In genomic region chr2:222796413-222797103, GRCh38 we compare ENCODE assay signal across 1 cellular context.
A peak's percentile ranks its signal among the peaks of the same experiment; 100 is the strongest.
TF ChIP-seq lines count a peak whose summit lies in the region.

No MANE protein-coding gene starts in this region.

TF ChIP-seq in HepG2, 621 proteins besides CTCF, POLR2A, EP300 and RAD21 (continued from another document and continues in another):
- TF ChIP-seq AKNA (CRISPR knock-in tag; IDR thresholded peaks at IDR 0.05; ENCODE audit: borderline replicate concordance) (no peak), ZNF253 (CRISPR knock-in tag; IDR thresholded peaks at IDR 0.05; ENCODE audit: borderline replicate concordance) (peak; percentile 75; the same call in 1 of the 2 replicates), ZNF224 (CRISPR knock-in tag; IDR thresholded peaks at IDR 0.05) (0 out of 2 replicates have a peak, but pooled peaks have one; percentile 51), NR1H2 (CRISPR knock-in tag; IDR thresholded peaks at IDR 0.05; ENCODE audit: borderline replicate concordance, low read depth) (peak; percentile 90; the same call in 1 of the 2 replicates), ZNF274 (CRISPR knock-in tag; IDR thresholded peaks at IDR 0.05) (peak; percentile 50; the same call in 1 of the 2 replicates), ISL2 (CRISPR knock-in tag; IDR thresholded peaks at IDR 0.05) (peak; percentile 99), NR2F6 (IDR thresholded peaks at IDR 0.05) (peak; percentile 90), NR2F6 (CRISPR knock-in tag; IDR thresholded peaks at IDR 0.05) (peak; percentile 87), ATRX (CRISPR knock-in tag; IDR thresholded peaks at IDR 0.05; ENCODE audit: borderline replicate concordance) (no peak), MAZ (IDR thresholded peaks at IDR 0.05; ENCODE audit: borderline replicate concordance, low read depth, low read length) (peak; percentile 92; the same call in 1 of the 2 replicates), MAZ (CRISPR knock-in tag; IDR thresholded peaks at IDR 0.05; ENCODE audit: low read depth) (peak; percentile 64; the same call in 1 of the 2 replicates), ZNF709 (CRISPR knock-in tag; IDR thresholded peaks at IDR 0.05) (no peak; the same call in 1 of the 2 replicates), ZNF430 (CRISPR knock-in tag; IDR thresholded peaks at IDR 0.05) (peak; percentile 94), TGIF2 (CRISPR knock-in tag; IDR thresholded peaks at IDR 0.05) (peak; percentile 98), SALL2 (CRISPR knock-in tag; IDR thresholded peaks at IDR 0.05) (no peak; the same call in 1 of the 2 replicates), ZC3H13 (CRISPR knock-in tag; IDR thresholded peaks at IDR 0.05) (no peak), ZSCAN12 (CRISPR knock-in tag; IDR thresholded peaks at IDR 0.05) (no peak), PRMT3 (CRISPR knock-in tag; IDR thresholded peaks at IDR 0.05; ENCODE audit: borderline replicate concordance, low read depth) (no peak; the same call in 1 of the 2 replicates), MAFK (conservative IDR thresholded peaks at IDR 0.05 in 1 of 2, IDR thresholded peaks at IDR 0.05 in 1 of 2; ENCODE audit: low read length in 2 of 2) (peak; percentile 24 to 26; a peak in 2 of 4 replicates), ZNF572 (CRISPR knock-in tag; IDR thresholded peaks at IDR 0.05) (no peak), ZC3H4 (CRISPR knock-in tag; IDR thresholded peaks at IDR 0.05; ENCODE audit: borderline replicate concordance) (no peak), TBL1XR1 (IDR thresholded peaks at IDR 0.05; ENCODE audit: borderline replicate concordance, low read length, partially characterized antibody) (peak; percentile 98), ZNF773 (CRISPR knock-in tag; IDR thresholded peaks at IDR 0.05; ENCODE audit: borderline replicate concordance) (no peak), KAT2B (IDR thresholded peaks at IDR 0.05; ENCODE audit: borderline replicate concordance, low read depth, low read length) (peak; percentile 19; the same call in 1 of the 2 replicates), ZNF335 (CRISPR knock-in tag; IDR thresholded peaks at IDR 0.05) (peak; percentile 44; the same call in 1 of the 2 replicates), ARID4A (CRISPR knock-in tag; IDR thresholded peaks at IDR 0.05; ENCODE audit: borderline replicate concordance) (peak; percentile 89), JDP2 (CRISPR knock-in tag; IDR thresholded peaks at IDR 0.05; ENCODE audit: borderline replicate concordance) (no peak; the same call in 1 of the 2 replicates)
- TF ChIP-seq, protein P1, sequence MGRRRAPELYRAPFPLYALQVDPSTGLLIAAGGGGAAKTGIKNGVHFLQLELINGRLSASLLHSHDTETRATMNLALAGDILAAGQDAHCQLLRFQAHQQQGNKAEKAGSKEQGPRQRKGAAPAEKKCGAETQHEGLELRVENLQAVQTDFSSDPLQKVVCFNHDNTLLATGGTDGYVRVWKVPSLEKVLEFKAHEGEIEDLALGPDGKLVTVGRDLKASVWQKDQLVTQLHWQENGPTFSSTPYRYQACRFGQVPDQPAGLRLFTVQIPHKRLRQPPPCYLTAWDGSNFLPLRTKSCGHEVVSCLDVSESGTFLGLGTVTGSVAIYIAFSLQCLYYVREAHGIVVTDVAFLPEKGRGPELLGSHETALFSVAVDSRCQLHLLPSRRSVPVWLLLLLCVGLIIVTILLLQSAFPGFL (CRISPR knock-in tag; IDR thresholded peaks at IDR 0.05), result no peak
- TF ChIP-seq, protein P2, sequence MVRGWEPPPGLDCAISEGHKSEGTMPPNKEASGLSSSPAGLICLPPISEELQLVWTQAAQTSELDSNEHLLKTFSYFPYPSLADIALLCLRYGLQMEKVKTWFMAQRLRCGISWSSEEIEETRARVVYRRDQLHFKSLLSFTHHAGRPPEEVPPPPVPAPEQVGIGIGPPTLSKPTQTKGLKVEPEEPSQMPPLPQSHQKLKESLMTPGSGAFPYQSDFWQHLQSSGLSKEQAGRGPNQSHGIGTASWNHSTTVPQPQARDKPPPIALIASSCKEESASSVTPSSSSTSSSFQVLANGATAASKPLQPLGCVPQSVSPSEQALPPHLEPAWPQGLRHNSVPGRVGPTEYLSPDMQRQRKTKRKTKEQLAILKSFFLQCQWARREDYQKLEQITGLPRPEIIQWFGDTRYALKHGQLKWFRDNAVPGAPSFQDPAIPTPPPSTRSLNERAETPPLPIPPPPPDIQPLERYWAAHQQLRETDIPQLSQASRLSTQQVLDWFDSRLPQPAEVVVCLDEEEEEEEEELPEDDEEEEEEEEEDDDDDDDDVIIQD (CRISPR knock-in tag; IDR thresholded peaks at IDR 0.05; ENCODE audit: low read depth), result peak; percentile 93
- TF ChIP-seq, protein P3, sequence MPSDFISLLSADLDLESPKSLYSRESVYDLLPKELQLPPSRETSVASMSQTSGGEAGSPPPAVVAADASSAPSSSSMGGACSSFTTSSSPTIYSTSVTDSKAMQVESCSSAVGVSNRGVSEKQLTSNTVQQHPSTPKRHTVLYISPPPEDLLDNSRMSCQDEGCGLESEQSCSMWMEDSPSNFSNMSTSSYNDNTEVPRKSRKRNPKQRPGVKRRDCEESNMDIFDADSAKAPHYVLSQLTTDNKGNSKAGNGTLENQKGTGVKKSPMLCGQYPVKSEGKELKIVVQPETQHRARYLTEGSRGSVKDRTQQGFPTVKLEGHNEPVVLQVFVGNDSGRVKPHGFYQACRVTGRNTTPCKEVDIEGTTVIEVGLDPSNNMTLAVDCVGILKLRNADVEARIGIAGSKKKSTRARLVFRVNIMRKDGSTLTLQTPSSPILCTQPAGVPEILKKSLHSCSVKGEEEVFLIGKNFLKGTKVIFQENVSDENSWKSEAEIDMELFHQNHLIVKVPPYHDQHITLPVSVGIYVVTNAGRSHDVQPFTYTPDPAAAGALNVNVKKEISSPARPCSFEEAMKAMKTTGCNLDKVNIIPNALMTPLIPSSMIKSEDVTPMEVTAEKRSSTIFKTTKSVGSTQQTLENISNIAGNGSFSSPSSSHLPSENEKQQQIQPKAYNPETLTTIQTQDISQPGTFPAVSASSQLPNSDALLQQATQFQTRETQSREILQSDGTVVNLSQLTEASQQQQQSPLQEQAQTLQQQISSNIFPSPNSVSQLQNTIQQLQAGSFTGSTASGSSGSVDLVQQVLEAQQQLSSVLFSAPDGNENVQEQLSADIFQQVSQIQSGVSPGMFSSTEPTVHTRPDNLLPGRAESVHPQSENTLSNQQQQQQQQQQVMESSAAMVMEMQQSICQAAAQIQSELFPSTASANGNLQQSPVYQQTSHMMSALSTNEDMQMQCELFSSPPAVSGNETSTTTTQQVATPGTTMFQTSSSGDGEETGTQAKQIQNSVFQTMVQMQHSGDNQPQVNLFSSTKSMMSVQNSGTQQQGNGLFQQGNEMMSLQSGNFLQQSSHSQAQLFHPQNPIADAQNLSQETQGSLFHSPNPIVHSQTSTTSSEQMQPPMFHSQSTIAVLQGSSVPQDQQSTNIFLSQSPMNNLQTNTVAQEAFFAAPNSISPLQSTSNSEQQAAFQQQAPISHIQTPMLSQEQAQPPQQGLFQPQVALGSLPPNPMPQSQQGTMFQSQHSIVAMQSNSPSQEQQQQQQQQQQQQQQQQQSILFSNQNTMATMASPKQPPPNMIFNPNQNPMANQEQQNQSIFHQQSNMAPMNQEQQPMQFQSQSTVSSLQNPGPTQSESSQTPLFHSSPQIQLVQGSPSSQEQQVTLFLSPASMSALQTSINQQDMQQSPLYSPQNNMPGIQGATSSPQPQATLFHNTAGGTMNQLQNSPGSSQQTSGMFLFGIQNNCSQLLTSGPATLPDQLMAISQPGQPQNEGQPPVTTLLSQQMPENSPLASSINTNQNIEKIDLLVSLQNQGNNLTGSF (CRISPR knock-in tag; IDR thresholded peaks at IDR 0.05), result no peak
- TF ChIP-seq, protein P4, sequence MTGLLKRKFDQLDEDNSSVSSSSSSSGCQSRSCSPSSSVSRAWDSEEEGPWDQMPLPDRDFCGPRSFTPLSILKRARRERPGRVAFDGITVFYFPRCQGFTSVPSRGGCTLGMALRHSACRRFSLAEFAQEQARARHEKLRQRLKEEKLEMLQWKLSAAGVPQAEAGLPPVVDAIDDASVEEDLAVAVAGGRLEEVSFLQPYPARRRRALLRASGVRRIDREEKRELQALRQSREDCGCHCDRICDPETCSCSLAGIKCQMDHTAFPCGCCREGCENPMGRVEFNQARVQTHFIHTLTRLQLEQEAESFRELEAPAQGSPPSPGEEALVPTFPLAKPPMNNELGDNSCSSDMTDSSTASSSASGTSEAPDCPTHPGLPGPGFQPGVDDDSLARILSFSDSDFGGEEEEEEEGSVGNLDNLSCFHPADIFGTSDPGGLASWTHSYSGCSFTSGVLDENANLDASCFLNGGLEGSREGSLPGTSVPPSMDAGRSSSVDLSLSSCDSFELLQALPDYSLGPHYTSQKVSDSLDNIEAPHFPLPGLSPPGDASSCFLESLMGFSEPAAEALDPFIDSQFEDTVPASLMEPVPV (CRISPR knock-in tag; IDR thresholded peaks at IDR 0.05), result peak; percentile 38; the same call in 1 of the 2 replicates
- TF ChIP-seq, protein P5, sequence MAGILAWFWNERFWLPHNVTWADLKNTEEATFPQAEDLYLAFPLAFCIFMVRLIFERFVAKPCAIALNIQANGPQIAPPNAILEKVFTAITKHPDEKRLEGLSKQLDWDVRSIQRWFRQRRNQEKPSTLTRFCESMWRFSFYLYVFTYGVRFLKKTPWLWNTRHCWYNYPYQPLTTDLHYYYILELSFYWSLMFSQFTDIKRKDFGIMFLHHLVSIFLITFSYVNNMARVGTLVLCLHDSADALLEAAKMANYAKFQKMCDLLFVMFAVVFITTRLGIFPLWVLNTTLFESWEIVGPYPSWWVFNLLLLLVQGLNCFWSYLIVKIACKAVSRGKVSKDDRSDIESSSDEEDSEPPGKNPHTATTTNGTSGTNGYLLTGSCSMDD (CRISPR knock-in tag; IDR thresholded peaks at IDR 0.05), result no peak
- TF ChIP-seq, protein P6, sequence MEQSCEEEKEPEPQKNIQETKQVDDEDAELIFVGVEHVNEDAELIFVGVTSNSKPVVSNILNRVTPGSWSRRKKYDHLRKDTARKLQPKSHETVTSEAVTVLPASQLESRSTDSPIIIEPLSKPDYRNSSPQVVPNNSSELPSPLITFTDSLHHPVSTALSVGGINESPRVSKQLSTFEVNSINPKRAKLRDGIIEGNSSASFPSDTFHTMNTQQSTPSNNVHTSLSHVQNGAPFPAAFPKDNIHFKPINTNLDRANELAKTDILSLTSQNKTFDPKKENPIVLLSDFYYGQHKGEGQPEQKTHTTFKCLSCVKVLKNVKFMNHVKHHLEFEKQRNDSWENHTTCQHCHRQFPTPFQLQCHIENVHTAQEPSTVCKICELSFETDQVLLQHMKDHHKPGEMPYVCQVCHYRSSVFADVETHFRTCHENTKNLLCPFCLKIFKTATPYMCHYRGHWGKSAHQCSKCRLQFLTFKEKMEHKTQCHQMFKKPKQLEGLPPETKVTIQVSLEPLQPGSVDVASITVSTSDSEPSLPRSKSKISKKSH (CRISPR knock-in tag; IDR thresholded peaks at IDR 0.05; ENCODE audit: borderline replicate concordance), result no peak
